In genomic region chr19:1728816-1729567, GRCh38 we compare ENCODE assay signal across 33 cellular contexts. TPM values are rescaled to one million over a fixed set of nuclear protein-coding genes. Genes with fewer than 3 reads are reported as not detected.
"Had no signal": no experiment of that assay in that cellular context is flagged by ENCODE, and none has a peak within 500 bp of the region (broad histone marks: within the 10 kb centered on the region; RNA-seq: fewer than 3 reads in every experiment).

No MANE protein-coding gene starts in this region.

- DNase-seq: activated CD4-positive, alpha-beta memory T cell treated with anti-CD3 and anti-CD28 coated beads for 36 hours; activated CD4-positive, alpha-beta T cell treated with anti-CD3 and anti-CD28 coated beads, Interleukin-2, amount 10 ng/mL, durations not matched to agents 24 days and 14 days; activated CD4-positive, CD25-positive, alpha-beta regulatory T cell treated with anti-CD3 and anti-CD28 coated beads, Interleukin-2, amount 50 U/mL, for 72 hours; activated CD8-positive, alpha-beta memory T cell treated with anti-CD3 and anti-CD28 coated beads, Interleukin-2, amount 50 U/mL, for 4 hours; activated effector memory CD4-positive, alpha-beta T cell treated with anti-CD3 and anti-CD28 coated beads, Interleukin-2, amount 50 U/mL, for 16 hours; activated naive CD4-positive, alpha-beta T cell treated with anti-CD3 and anti-CD28 coated beads for 36 hours; activated naive CD8-positive, alpha-beta T cell treated with anti-CD3 and anti-CD28 coated beads for 36 hours; activated T-cell treated with anti-CD3 and anti-CD28 coated beads, Interleukin-2, amount 50 U/mL, for 1 hour; amniotic stem cell; brain microvascular endothelial cell; caudate nucleus; heart right ventricle; midbrain; naive thymus-derived CD8-positive, alpha-beta T cell; retina; sigmoid colon; small intestine; stimulated activated CD4-positive, alpha-beta T cell treated with anti-CD3 and anti-CD28 coated beads, Interleukin-4, amount 100 ng/mL, for 24 hours; T1000; WERI-Rb-1 had no signal

- H3K36me3 ChIP-seq: brain microvascular endothelial cell, heart right ventricle, pancreas, prostate gland, sigmoid colon, upper lobe of left lung, WERI-Rb-1 had no signal

- H3K27ac ChIP-seq: brain microvascular endothelial cell, heart right ventricle, pancreas, prostate gland, sigmoid colon, upper lobe of left lung, WERI-Rb-1 had no signal

- ATAC-seq: heart right ventricle; naive thymus-derived CD8-positive, alpha-beta T cell; pancreas; stimulated activated effector memory CD8-positive, alpha-beta T cell treated with anti-CD3 and anti-CD28 coated beads, Interleukin-12 subunit alpha, Interleukin-12 subunit beta, amount 100 ng/mL, for 72 hours had no signal

- FAIRE-seq: astrocyte, endothelial cell of umbilical vein, pancreas, small intestine had no signal

- H3K4me3 ChIP-seq: heart right ventricle, pancreas, prostate gland, sigmoid colon, upper lobe of left lung had no signal

- H3K9me3 ChIP-seq: heart right ventricle, pancreas, prostate gland, sigmoid colon, upper lobe of left lung had no signal

RNA-seq across cellular contexts. Expression of gene ONECUT3, which starts 24.3 kb away (rescaled TPM):
- total RNA-seq: activated CD4-positive, alpha-beta memory T cell treated with anti-CD3 and anti-CD28 coated beads for 36 hours; activated CD4-positive, alpha-beta T cell treated with anti-CD3 and anti-CD28 coated beads, Interleukin-2, amount 10 ng/mL, durations not matched to agents 24 days and 14 days; activated CD8-positive, alpha-beta memory T cell treated with anti-CD3 and anti-CD28 coated beads for 36 hours; activated naive CD4-positive, alpha-beta T cell treated with anti-CD3 and anti-CD28 coated beads for 36 hours; activated naive CD8-positive, alpha-beta T cell treated with anti-CD3 and anti-CD28 coated beads for 36 hours; activated T-helper 1 cell treated with anti-CD3 and anti-CD28 coated beads, Interleukin-12 subunit alpha, Interleukin-12 subunit beta, Interleukin-2, Interleukin-4 antibody, amounts not matched to agents 30 ng/mL and 10 ng/mL and 1 ng/mL, durations not matched to agents 14 hours and 24 hours and 36 hours; astrocyte; endothelial cell of umbilical vein; fibroblast of lung; fibroblast of villous mesenchyme; heart right ventricle; kidney epithelial cell; lower leg skin; naive thymus-derived CD8-positive, alpha-beta T cell; prostate gland; sigmoid colon; subcutaneous adipose tissue; upper lobe of left lung had no signal
- polyA plus RNA-seq: endothelial cell of umbilical vein; fibroblast of lung; heart right ventricle; naive thymus-derived CD8-positive, alpha-beta T cell; pancreas; sigmoid colon had no signal
